ENCODE assay signal across 11 cellular contexts in the genomic region with DNA sequence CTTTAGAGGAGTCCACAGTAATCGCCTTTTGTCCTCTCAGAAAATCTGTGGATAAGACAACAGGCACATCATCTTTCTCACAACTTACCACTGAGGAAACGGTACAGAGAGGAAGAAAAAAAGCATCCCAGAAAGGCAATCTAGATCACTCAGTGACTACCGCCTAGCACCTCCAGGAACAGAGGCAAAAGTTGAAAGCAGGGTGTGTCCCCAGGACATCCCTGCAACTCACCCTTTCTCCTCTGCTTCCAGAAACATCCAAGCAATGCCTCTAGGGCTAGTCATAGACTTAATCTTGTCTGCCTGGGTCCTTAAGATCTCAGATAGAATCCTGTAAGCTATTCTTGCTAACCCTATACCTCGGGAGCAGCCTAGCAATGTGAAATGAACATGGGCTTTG. TPM values are rescaled to one million over a fixed set of nuclear protein-coding genes. Genes with fewer than 3 reads are reported as not detected.
A peak's percentile ranks its signal among the peaks of the same experiment; 100 is the strongest.
DNase-seq lines count a peak whose midpoint lies in the region; ATAC-seq and TF ChIP-seq lines count a peak whose summit lies in the region.
"Had no signal": no experiment of that assay in that cellular context is flagged by ENCODE, and none has a peak within 500 bp of the region (broad histone marks: within the 10 kb centered on the region; RNA-seq: fewer than 3 reads in every experiment).

No MANE protein-coding gene starts in this region.

- H3K79me2 ChIP-seq in MM.1S (ENCODE audit: low read length) (no peaks in the 10 kb centered on the region), mammary epithelial cell (ENCODE audit: insufficient read depth, low read length) (no peaks in the 10 kb centered on the region), parathyroid adenoma (peaks cover 9% of the 10 kb centered on the region)

- no peaks in the 10 kb centered on the region for H3K36me3 Mint-ChIP-seq in CD8-positive, alpha-beta memory T cell

- H3K9ac ChIP-seq in MM.1S (ENCODE audit: low read length) (peak overlapping the region; percentile 7; the same call in 1 of the 2 replicates), mammary epithelial cell (ENCODE audit: insufficient read depth, low read length) (peak overlapping the region; percentile 47), parathyroid adenoma (no peak overlapping the region)

- H3K36me3 ChIP-seq in CD8-positive, alpha-beta memory T cell (ENCODE audit: insufficient read depth, low read length) = no peaks in the 10 kb centered on the region
- H3K36me3 ChIP-seq in MM.1S (replicated peaks; ENCODE audit: insufficient read depth, low read length) (no peaks in the 10 kb centered on the region), mammary epithelial cell (ENCODE audit: insufficient read depth, low read length) (no peaks in the 10 kb centered on the region), parathyroid adenoma (ENCODE audit: control insufficient read depth, insufficient read depth, low read length) (no peaks in the 10 kb centered on the region)
- H3K36me3 ChIP-seq: ovary had no signal

- H3K9me3 Mint-ChIP-seq in CD8-positive, alpha-beta memory T cell = no peaks in the 10 kb centered on the region

- H3F3A ChIP-seq in MM.1S (ENCODE audit: insufficient read depth, low read length) = peaks cover 17% of the 10 kb centered on the region

- H3K4me2 ChIP-seq in MM.1S (ENCODE audit: low read depth, low read length) (peak overlapping the region; percentile 53), mammary epithelial cell (ENCODE audit: insufficient read depth, low read depth, low read length) (no peak overlapping the region), parathyroid adenoma (ENCODE audit: low read length) (no peak overlapping the region)

- BruUV-seq in mammary epithelial cell (replicated peaks; lab: Mats Ljungman, UMichigan) = TSS peak; percentile 78

- H3K27ac ChIP-seq in CD8-positive, alpha-beta memory T cell (ENCODE audit: low read depth, low read length) = no peak overlapping the region
- H3K27ac ChIP-seq in MM.1S (ENCODE audit: low read length) (peak overlapping the region; percentile 38; the same call in 1 of the 2 replicates), mammary epithelial cell (ENCODE audit: insufficient read depth, low read depth, low read length) (peak overlapping the region; percentile 84), parathyroid adenoma (no peak overlapping the region)
- H3K27ac ChIP-seq: ovary had no signal

- no peaks in the 10 kb centered on the region for H3K27me3 ChIP-seq in CD8-positive, alpha-beta memory T cell (ENCODE audit: insufficient read depth, low read length, poor library complexity, severe bottlenecking)
- H3K27me3 ChIP-seq in MM.1S (replicated peaks; ENCODE audit: insufficient read depth, low read length) = no peaks in the 10 kb centered on the region
- no peaks in the 10 kb centered on the region for H3K27me3 ChIP-seq in mammary epithelial cell (ENCODE audit: insufficient read depth, low read length)
- no peaks in the 10 kb centered on the region for H3K27me3 ChIP-seq in parathyroid adenoma (ENCODE audit: control insufficient read depth, insufficient read depth, low read length)
- H3K27me3 ChIP-seq: ovary had no signal

- peak overlapping the region; percentile 51 for H2AFZ ChIP-seq in MM.1S (ENCODE audit: low read length)
- no peak overlapping the region for H2AFZ ChIP-seq in mammary epithelial cell (ENCODE audit: low read depth, low read length)
- H2AFZ ChIP-seq in parathyroid adenoma = peak overlapping the region; percentile 64

- TF ChIP-seq CTCF in MM.1S (IDR thresholded peaks at IDR 0.05; ENCODE audit: low read length) = no peak
- no peak for TF ChIP-seq CTCF in mammary epithelial cell (conservative IDR thresholded peaks at IDR 0.05 in 1 of 2, IDR thresholded peaks at IDR 0.05 in 1 of 2; ENCODE audit: extremely low read depth in 1 of 2, insufficient read depth in 1 of 2, low read depth in 1 of 2, low read length in 2 of 2)
- no peak for TF ChIP-seq CTCF in parathyroid adenoma (IDR thresholded peaks at IDR 0.05)

- H3K9me3 ChIP-seq in CD8-positive, alpha-beta memory T cell (ENCODE audit: low read length) = no peaks in the 10 kb centered on the region
- H3K9me3 ChIP-seq in MM.1S (replicated peaks; ENCODE audit: insufficient read depth, low read length) = no peaks in the 10 kb centered on the region
- no peaks in the 10 kb centered on the region for H3K9me3 ChIP-seq in mammary epithelial cell (replicated peaks; ENCODE audit: insufficient read depth, low read length)
- H3K9me3 ChIP-seq in parathyroid adenoma (ENCODE audit: control insufficient read depth, low read length) = no peaks in the 10 kb centered on the region
- H3K9me3 ChIP-seq: ovary had no signal

- peak overlapping the region; percentile 3 to 72 (median 57) for H3K4me3 Mint-ChIP-seq in CD8-positive, alpha-beta memory T cell

- ATAC-seq in GM21786 (IDR thresholded peaks at IDR 0.05; ENCODE audit: unreplicated experiment) = no peak

- CTCF ChIA-PET in CD8-positive, alpha-beta memory T cell (lab: Charles Lee) = interaction anchor here (0.7 to 2.3 kb wide), 7 partner anchors 10 to 50 kb away, joined by 3 to 6 read pairs (median 4); no protein-coding TSS in a partner anchor
- CTCF ChIA-PET in mammary epithelial cell (lab: Charles Lee; ENCODE audit: low non-redundant PET) = no interaction called here

- no peak overlapping the region for H3K4me3 ChIP-seq in CD8-positive, alpha-beta memory T cell (ENCODE audit: low read length)
- peak overlapping the region; percentile 17; the same call in 1 of the 2 replicates for H3K4me3 ChIP-seq in MM.1S (ENCODE audit: low read length)
- no peak overlapping the region for H3K4me3 ChIP-seq in mammary epithelial cell (replicated peaks in 1 of 3; ENCODE audit: insufficient read depth in 1 of 3, low read depth in 2 of 3, low read length in 3 of 3)
- no peak overlapping the region for H3K4me3 ChIP-seq in parathyroid adenoma (ENCODE audit: low read depth, low read length)
- H3K4me3 ChIP-seq: lung, ovary had no signal

- intact Hi-C loops in mammary epithelial cell (cut with micrococcal nuclease) = loop anchor here (1.0 kb wide), 2 partner anchors 9 to 19 kb away; no protein-coding TSS in a partner anchor

- peaks cover 83 to 90% (median 89%) of the 10 kb centered on the region in 3 donors for H3K4me1 Mint-ChIP-seq in CD8-positive, alpha-beta memory T cell

- 91% methylated on average over 4 of the region's 4 CpGs for WGBS in mammary epithelial cell (ENCODE audit: low coverage, missing lambda C conversion rate)

- POLR2A ChIA-PET in CD8-positive, alpha-beta memory T cell (lab: Charles Lee) = interaction anchor here (0.8 to 1.9 kb wide), 4 partner anchors 11 to 20 kb away, joined by 3 to 7 read pairs (median 6); no protein-coding TSS in a partner anchor

- H3K4me1 ChIP-seq in CD8-positive, alpha-beta memory T cell (ENCODE audit: insufficient read depth, low read length) = peaks cover 80% of the 10 kb centered on the region
- H3K4me1 ChIP-seq in MM.1S (ENCODE audit: low read length) (peaks cover 50% of the 10 kb centered on the region), mammary epithelial cell (ENCODE audit: insufficient read depth, low read length) (peaks cover 39% of the 10 kb centered on the region), parathyroid adenoma (peaks cover 31% of the 10 kb centered on the region)

- H3K27me3 Mint-ChIP-seq in CD8-positive, alpha-beta memory T cell = no peaks in the 10 kb centered on the region

- no peak for DNase-seq in CD8-positive, alpha-beta memory T cell
- DNase-seq in MM.1S (no peak), mammary epithelial cell (peak; percentile 48), SW 1271 (lab: John Stamatoyannopoulos, UW) (no peak)
- no peak for DNase-seq in stimulated activated CD4-positive, alpha-beta T cell treated with anti-CD3 and anti-CD28 coated beads, Interleukin-15, amount 100 ng/mL, for 24 hours
- DNase-seq: hypothalamus, Karpas-422, ovary had no signal

- in situ Hi-C loops in mammary epithelial cell (cut with MboI; ENCODE audit: low sequenced_read_pairs in 2 of 2) = loop anchor here in 1 of 2 donors (25.0 kb wide), 1 partner anchor 541 kb away; the partner anchor contains the start of gene SMNDC1

- H3K9me2 ChIP-seq in MM.1S (replicated peaks; ENCODE audit: insufficient read depth, low read length) = no peaks in the 10 kb centered on the region

- H4K20me1 ChIP-seq in MM.1S (ENCODE audit: insufficient read depth, low read length) (no peaks in the 10 kb centered on the region), mammary epithelial cell (ENCODE audit: insufficient read depth, low read length) (no peaks in the 10 kb centered on the region)

- H3K27ac Mint-ChIP-seq in CD8-positive, alpha-beta memory T cell = peak overlapping the region; percentile 14 to 87 (median 72)

- dilution Hi-C loops in mammary epithelial cell (cut with HindIII; ENCODE audit: low sequenced_read_pairs) = loop anchor here (25.0 kb wide), 1 partner anchor 516 kb away; no protein-coding TSS in a partner anchor

RNA-seq across cellular contexts. Expression of gene PDCD4, which starts 18.8 kb away (rescaled TPM):
- 10 to 100 TPM; 88.4 to 96.1 TPM for total RNA-seq in CD8-positive, alpha-beta memory T cell
- 540 TPM for polyA plus RNA-seq in CD8-positive, alpha-beta memory T cell
- total RNA-seq in mammary epithelial cell = 100 to 1,000 TPM; 123 to 133 TPM
- polyA plus RNA-seq in mammary epithelial cell = 47.0 TPM
- polyA minus RNA-seq in mammary epithelial cell = 80.5 TPM

Comparison
In these comparisons a context has a peak if more than half of its experiments do, and no peak if none do; other contexts are left out.
1. H3K27ac ChIP-seq: peak in MM.1S (single experiment) and mammary epithelial cell (single experiment); none in CD8-positive, alpha-beta memory T cell (single experiment) and parathyroid adenoma (single experiment).